ENCODE assay signal across 8 cellular contexts in the genomic region with DNA sequence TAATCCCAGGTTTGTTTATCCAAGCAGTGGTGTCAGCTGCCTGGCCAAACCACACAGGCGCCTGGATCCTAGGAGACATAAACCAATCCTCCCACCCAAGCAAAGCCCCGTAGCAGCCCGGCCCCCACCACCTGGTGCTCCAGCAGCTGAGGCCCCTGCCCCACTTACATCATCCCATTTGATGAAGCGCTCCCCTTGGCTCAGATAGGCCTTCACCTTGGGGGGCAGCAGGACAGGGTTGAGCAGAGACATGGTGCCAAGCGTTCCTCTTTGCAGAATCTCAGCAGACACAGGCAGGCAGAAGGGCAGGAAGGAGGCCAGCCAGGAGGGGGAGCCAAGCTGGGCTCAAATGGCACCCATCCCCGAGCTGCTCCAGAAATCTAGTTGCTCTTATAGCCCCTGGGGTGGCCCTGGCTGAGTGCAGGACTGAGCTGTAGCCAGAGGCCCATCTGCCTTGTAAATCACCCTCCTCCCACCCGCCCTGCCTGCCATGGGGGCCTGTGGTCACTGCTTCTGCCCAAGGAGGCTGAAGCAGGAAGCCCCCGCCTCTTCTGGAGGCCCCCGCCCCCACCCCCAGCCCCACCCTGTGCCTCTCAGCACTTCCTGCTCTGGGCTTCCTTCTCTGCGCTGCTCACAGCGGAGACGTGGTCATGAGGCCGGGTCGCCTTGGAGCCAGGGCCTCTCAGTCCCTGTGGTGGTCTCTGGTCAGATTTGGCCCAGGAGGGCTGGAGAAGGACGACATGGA. TPM values are rescaled to one million over a fixed set of nuclear protein-coding genes. Genes with fewer than 3 reads are reported as not detected.
A peak's percentile ranks its signal among the peaks of the same experiment; 100 is the strongest.
DNase-seq lines count a peak whose midpoint lies in the region; TF ChIP-seq lines count a peak whose summit lies in the region.

A gene with protein sequence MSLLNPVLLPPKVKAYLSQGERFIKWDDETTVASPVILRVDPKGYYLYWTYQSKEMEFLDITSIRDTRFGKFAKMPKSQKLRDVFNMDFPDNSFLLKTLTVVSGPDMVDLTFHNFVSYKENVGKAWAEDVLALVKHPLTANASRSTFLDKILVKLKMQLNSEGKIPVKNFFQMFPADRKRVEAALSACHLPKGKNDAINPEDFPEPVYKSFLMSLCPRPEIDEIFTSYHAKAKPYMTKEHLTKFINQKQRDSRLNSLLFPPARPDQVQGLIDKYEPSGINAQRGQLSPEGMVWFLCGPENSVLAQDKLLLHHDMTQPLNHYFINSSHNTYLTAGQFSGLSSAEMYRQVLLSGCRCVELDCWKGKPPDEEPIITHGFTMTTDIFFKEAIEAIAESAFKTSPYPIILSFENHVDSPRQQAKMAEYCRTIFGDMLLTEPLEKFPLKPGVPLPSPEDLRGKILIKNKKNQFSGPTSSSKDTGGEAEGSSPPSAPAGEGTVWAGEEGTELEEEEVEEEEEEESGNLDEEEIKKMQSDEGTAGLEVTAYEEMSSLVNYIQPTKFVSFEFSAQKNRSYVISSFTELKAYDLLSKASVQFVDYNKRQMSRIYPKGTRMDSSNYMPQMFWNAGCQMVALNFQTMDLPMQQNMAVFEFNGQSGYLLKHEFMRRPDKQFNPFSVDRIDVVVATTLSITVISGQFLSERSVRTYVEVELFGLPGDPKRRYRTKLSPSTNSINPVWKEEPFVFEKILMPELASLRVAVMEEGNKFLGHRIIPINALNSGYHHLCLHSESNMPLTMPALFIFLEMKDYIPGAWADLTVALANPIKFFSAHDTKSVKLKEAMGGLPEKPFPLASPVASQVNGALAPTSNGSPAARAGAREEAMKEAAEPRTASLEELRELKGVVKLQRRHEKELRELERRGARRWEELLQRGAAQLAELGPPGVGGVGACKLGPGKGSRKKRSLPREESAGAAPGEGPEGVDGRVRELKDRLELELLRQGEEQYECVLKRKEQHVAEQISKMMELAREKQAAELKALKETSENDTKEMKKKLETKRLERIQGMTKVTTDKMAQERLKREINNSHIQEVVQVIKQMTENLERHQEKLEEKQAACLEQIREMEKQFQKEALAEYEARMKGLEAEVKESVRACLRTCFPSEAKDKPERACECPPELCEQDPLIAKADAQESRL (minus strand): TSS at position 515 of the 745 bp plus-strand sequence. CDS start 263 bp downstream, at position 252.

- H3K4me3 ChIP-seq in sigmoid colon: peak within 1 kb of the TSS in 3 of 4 donors; percentile 7 to 36 (median 27)

- no peaks in the 10 kb centered on the region for H3K9me3 ChIP-seq in sigmoid colon

- H3K27me3 ChIP-seq in sigmoid colon: no peaks in the 10 kb centered on the region

- peak within 1 kb of the TSS; percentile 14 to 57 (median 48) for H3K27ac ChIP-seq in sigmoid colon

- H3K4me1 ChIP-seq in sigmoid colon: peaks cover 0 to 12% (median 4%) of the 10 kb centered on the region in 4 donors

- no peak for TF ChIP-seq EP300 in sigmoid colon (IDR thresholded peaks at IDR 0.05)

- WGBS in sigmoid colon, 2 donors: 25 to 43% methylated on average over 15 of the region's 15 CpGs

- no peak for TF ChIP-seq POLR2A in sigmoid colon (IDR thresholded peaks at IDR 0.05)

- no peaks in the 10 kb centered on the region for H3K36me3 ChIP-seq in sigmoid colon

- DNase-seq in GDM1 (lab: John Stamatoyannopoulos, UW) (peak; percentile 83), H4 (ENCODE audit: low spot score) (peak; percentile 78), NOMO-1 (lab: John Stamatoyannopoulos, UW; ENCODE audit: unreplicated experiment in 2 of 2) (peak; percentile 85 to 86), foreskin melanocyte (peak; percentile 43), sigmoid colon (peak; percentile 69), epidermal melanocyte (ENCODE audit: insufficient read length, low spot score) (no peak), HCEC 1CT (no peak)
- peak; percentile 61 for DNase-seq in activated CD8-positive, alpha-beta memory T cell treated with anti-CD3 and anti-CD28 coated beads, Interleukin-2, amount 50 U/mL, for 4 hours

- intact Hi-C loops in sigmoid colon (cut with DNase I): no loop called here

- no peak for TF ChIP-seq CTCF in sigmoid colon (IDR thresholded peaks at IDR 0.05)

RNA-seq across cellular contexts. Expression of the gene that starts here (rescaled TPM):
- total RNA-seq in H4 (2014; rRNA removed; shearing (Covaris generic)): 1.6 and 2.4 TPM in 2 replicates
- 10 to 100 TPM in 2 of 4 donors, 1 to 10 TPM in 2; 5.4 to 12.5 (median 9.4) TPM for total RNA-seq in sigmoid colon
- polyA plus RNA-seq in sigmoid colon: 10 to 100 TPM in 1 of 3 donors, 1 to 10 TPM in 2; 2.4 to 27.5 (median 2.8) TPM

Comparison
In these comparisons a context has a peak if more than half of its experiments do, and no peak if none do; other contexts are left out.
1. DNase-seq: peak in GDM1 (single experiment), H4 (single experiment), NOMO-1 (2 of 2), activated CD8-positive, alpha-beta memory T cell treated with anti-CD3 and anti-CD28 coated beads, Interleukin-2, amount 50 U/mL, for 4 hours (single experiment), foreskin melanocyte (single experiment) and sigmoid colon (single experiment); none in epidermal melanocyte (single experiment) and HCEC 1CT (single experiment).